ENCODE assay signal across 11 cellular contexts in the genomic region with DNA sequence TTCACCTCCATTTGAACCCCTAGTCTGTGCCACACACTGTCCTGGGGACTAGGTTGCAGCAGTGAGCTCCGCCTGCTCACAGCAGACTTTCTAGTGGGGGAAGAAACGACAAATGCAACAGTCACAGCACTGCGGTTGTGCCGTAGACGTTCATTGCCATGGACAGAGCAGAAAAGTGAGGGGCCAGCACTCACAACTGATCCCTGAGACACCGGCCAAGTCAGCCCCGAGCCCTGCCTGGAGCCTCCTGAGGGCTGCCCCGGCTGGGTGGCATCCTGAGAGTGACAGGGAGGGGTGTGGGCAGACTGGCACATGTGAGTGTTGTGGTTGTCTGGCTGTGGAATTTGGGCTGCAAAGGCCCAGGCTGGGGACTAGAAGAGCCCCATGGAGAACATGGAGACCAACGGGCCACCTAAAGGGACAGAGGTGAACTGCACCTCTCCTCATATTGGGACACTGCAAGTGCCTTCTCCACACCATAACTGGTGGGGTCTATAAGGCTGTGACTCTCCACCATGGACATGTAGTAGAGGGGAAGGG. TPM values are rescaled to one million over a fixed set of nuclear protein-coding genes. Genes with fewer than 3 reads are reported as not detected.
DNase-seq lines count a peak whose midpoint lies in the region; ATAC-seq and TF ChIP-seq lines count a peak whose summit lies in the region.
"Had no signal": no experiment of that assay in that cellular context is flagged by ENCODE, and none has a peak within 500 bp of the region (broad histone marks: within the 10 kb centered on the region; RNA-seq: fewer than 3 reads in every experiment).

No MANE protein-coding gene starts in this region.

- intact Hi-C loops in activated CD4-positive, alpha-beta T cell treated with anti-CD3 and anti-CD28 coated beads, Interleukin-2, amount 10 ng/mL, durations not matched to agents 24 days and 14 days (cut with micrococcal nuclease), result no loop called here
- intact Hi-C loops in mammary epithelial cell (cut with micrococcal nuclease), result no loop called here

- peaks cover 5% of the 10 kb centered on the region for H3K9me3 ChIP-seq in mammary epithelial cell (replicated peaks; ENCODE audit: insufficient read depth, low read length)
- H3K9me3 ChIP-seq: lower lobe of right lung, testis had no signal

- dilution Hi-C loops in mammary epithelial cell (cut with HindIII; ENCODE audit: low sequenced_read_pairs), result no loop called here

- H3K79me2 ChIP-seq in mammary epithelial cell (ENCODE audit: insufficient read depth, low read length), result no peaks in the 10 kb centered on the region

- no peaks in the 10 kb centered on the region for H3K36me3 ChIP-seq in mammary epithelial cell (ENCODE audit: insufficient read depth, low read length)
- H3K36me3 ChIP-seq: lower lobe of right lung had no signal

- H3K4me1 ChIP-seq in mammary epithelial cell (ENCODE audit: insufficient read depth, low read length), result peaks cover 3% of the 10 kb centered on the region
- H3K4me1 ChIP-seq: lower lobe of right lung, testis had no signal

- H3K27ac ChIP-seq in mammary epithelial cell (ENCODE audit: insufficient read depth, low read depth, low read length), result no peak overlapping the region
- H3K27ac ChIP-seq: lower lobe of right lung, testis had no signal

- WGBS in mammary epithelial cell (ENCODE audit: low coverage, missing lambda C conversion rate), result 90% methylated on average over 8 of the region's 9 CpGs

- TF ChIP-seq CTCF in mammary epithelial cell (conservative IDR thresholded peaks at IDR 0.05 in 1 of 2, IDR thresholded peaks at IDR 0.05 in 1 of 2; ENCODE audit: extremely low read depth in 1 of 2, insufficient read depth in 1 of 2, low read depth in 1 of 2, low read length in 2 of 2) (peak; percentile 20 to 46), osteocyte (IDR thresholded peaks at IDR 0.05) (peak; percentile 25)

- BruUV-seq in mammary epithelial cell (replicated peaks; lab: Mats Ljungman, UMichigan), result no TSS peak

- H3K9me3 Mint-ChIP-seq in activated CD4-positive, alpha-beta T cell treated with anti-CD3 and anti-CD28 coated beads, Interleukin-2, amount 10 ng/mL, durations not matched to agents 24 days and 14 days, result no peaks in the 10 kb centered on the region
- peaks cover 12% of the 10 kb centered on the region for H3K9me3 Mint-ChIP-seq in osteocyte (ENCODE audit: unreplicated experiment)

- no peak overlapping the region for H3K9ac ChIP-seq in mammary epithelial cell (ENCODE audit: insufficient read depth, low read length)

- ATAC-seq in GM18870 (IDR thresholded peaks at IDR 0.05; ENCODE audit: unreplicated experiment) (no peak), GM19395 (IDR thresholded peaks at IDR 0.05; ENCODE audit: unreplicated experiment) (no peak)
- ATAC-seq: lower lobe of right lung had no signal

- in situ Hi-C loops in mammary epithelial cell (cut with MboI; ENCODE audit: low sequenced_read_pairs in 2 of 2), result no loop called here

- peaks cover 2% of the 10 kb centered on the region for H3K4me1 Mint-ChIP-seq in activated CD4-positive, alpha-beta T cell treated with anti-CD3 and anti-CD28 coated beads, Interleukin-2, amount 10 ng/mL, durations not matched to agents 24 days and 14 days
- no peaks in the 10 kb centered on the region for H3K4me1 Mint-ChIP-seq in osteocyte (ENCODE audit: unreplicated experiment)
- H3K4me1 Mint-ChIP-seq: CD4-positive, alpha-beta memory T cell had no signal

- H3K4me3 ChIP-seq in mammary epithelial cell (replicated peaks in 1 of 3; ENCODE audit: insufficient read depth in 1 of 3, low read depth in 2 of 3, low read length in 3 of 3), result no peak overlapping the region
- H3K4me3 ChIP-seq: lower lobe of right lung, testis had no signal

- H3K27me3 Mint-ChIP-seq in activated CD4-positive, alpha-beta T cell treated with anti-CD3 and anti-CD28 coated beads, Interleukin-2, amount 10 ng/mL, durations not matched to agents 24 days and 14 days, result peaks cover 11% of the 10 kb centered on the region
- H3K27me3 Mint-ChIP-seq in osteocyte (ENCODE audit: unreplicated experiment), result peaks cover 5% of the 10 kb centered on the region
- H3K27me3 Mint-ChIP-seq: CD4-positive, alpha-beta memory T cell had no signal

- H3K27ac Mint-ChIP-seq in activated CD4-positive, alpha-beta T cell treated with anti-CD3 and anti-CD28 coated beads, Interleukin-2, amount 10 ng/mL, durations not matched to agents 24 days and 14 days, result no peak overlapping the region
- H3K27ac Mint-ChIP-seq in osteocyte (ENCODE audit: unreplicated experiment), result no peak overlapping the region
- H3K27ac Mint-ChIP-seq: CD4-positive, alpha-beta memory T cell had no signal

- peak; percentile 64 for DNase-seq in activated CD4-positive, alpha-beta T cell treated with anti-CD3 and anti-CD28 coated beads, Interleukin-2, amount 10 ng/mL, durations not matched to agents 24 days and 14 days
- DNase-seq in activated CD4-positive, alpha-beta T cell treated with anti-CD3 and anti-CD28 coated beads, Interleukin-2, amount 50 U/mL, for 1 hour, result no peak
- DNase-seq in HT-29 (ENCODE audit: low spot score) (peak; percentile 44), mammary epithelial cell (no peak), osteocyte (ENCODE audit: extremely low spot score, unreplicated experiment) (no peak), DMS79 treated with DMSO at 0.1 percent for 48 hours (lab: John Stamatoyannopoulos, UW) (no peak)
- DNase-seq: CD4-positive, alpha-beta memory T cell; lower lobe of right lung; testis had no signal

- no peak overlapping the region for H2AFZ ChIP-seq in mammary epithelial cell (ENCODE audit: low read depth, low read length)

- no peaks in the 10 kb centered on the region for H3K36me3 Mint-ChIP-seq in activated CD4-positive, alpha-beta T cell treated with anti-CD3 and anti-CD28 coated beads, Interleukin-2, amount 10 ng/mL, durations not matched to agents 24 days and 14 days (ENCODE audit: low read depth)
- no peaks in the 10 kb centered on the region for H3K36me3 Mint-ChIP-seq in osteocyte (ENCODE audit: unreplicated experiment)
- H3K36me3 Mint-ChIP-seq: CD4-positive, alpha-beta memory T cell had no signal

- H3K4me2 ChIP-seq in mammary epithelial cell (ENCODE audit: insufficient read depth, low read depth, low read length), result no peak overlapping the region

- CTCF ChIA-PET in mammary epithelial cell (lab: Charles Lee; ENCODE audit: low non-redundant PET), result no interaction called here

- no peaks in the 10 kb centered on the region for H4K20me1 ChIP-seq in mammary epithelial cell (ENCODE audit: insufficient read depth, low read length)

- no peak overlapping the region for H3K4me3 Mint-ChIP-seq in activated CD4-positive, alpha-beta T cell treated with anti-CD3 and anti-CD28 coated beads, Interleukin-2, amount 10 ng/mL, durations not matched to agents 24 days and 14 days
- H3K4me3 Mint-ChIP-seq in osteocyte (ENCODE audit: unreplicated experiment), result no peak overlapping the region
- H3K4me3 Mint-ChIP-seq: CD4-positive, alpha-beta memory T cell had no signal

- H3K27me3 ChIP-seq in mammary epithelial cell (ENCODE audit: insufficient read depth, low read length), result no peaks in the 10 kb centered on the region
- H3K27me3 ChIP-seq: testis had no signal

RNA-seq across cellular contexts. Expression of gene DUSP9, which starts 4.6 kb away (rescaled TPM):
- 0.19 and 0.24 TPM in 2 replicates for total RNA-seq in activated CD4-positive, alpha-beta T cell treated with anti-CD3 and anti-CD28 coated beads, Interleukin-2, amount 10 ng/mL, durations not matched to agents 24 days and 14 days
- not detected in 2 replicates for total RNA-seq in HT-29 (2014; rRNA removed; shearing (Covaris generic))
- total RNA-seq in mammary epithelial cell (under 1 TPM; 0.50 to 0.64 TPM), osteocyte (0.91 and 1.3 TPM in 2 replicates)
- polyA plus RNA-seq in mammary epithelial cell, result 0.59 TPM
- polyA minus RNA-seq in mammary epithelial cell, result 1.1 TPM
- total RNA-seq: CD4-positive, alpha-beta memory T cell; lower lobe of right lung had no signal
- polyA plus RNA-seq: CD4-positive, alpha-beta memory T cell had no signal

RNA-seq across cellular contexts. Expression of gene PNCK, which starts 22.0 kb away (rescaled TPM):
- 0.36 and 0.84 TPM in 2 replicates for total RNA-seq in activated CD4-positive, alpha-beta T cell treated with anti-CD3 and anti-CD28 coated beads, Interleukin-2, amount 10 ng/mL, durations not matched to agents 24 days and 14 days
- 0.99 and 1.1 TPM in 2 replicates for total RNA-seq in HT-29 (2014; rRNA removed; shearing (Covaris generic))
- total RNA-seq in mammary epithelial cell, result 1 to 10 TPM; 1.2 to 1.7 TPM
- 0.39 TPM for polyA plus RNA-seq in mammary epithelial cell
- not detected for polyA minus RNA-seq in mammary epithelial cell
- total RNA-seq in osteocyte, result 3.6 and 5.1 TPM in 2 replicates
- total RNA-seq: CD4-positive, alpha-beta memory T cell; lower lobe of right lung had no signal
- polyA plus RNA-seq: CD4-positive, alpha-beta memory T cell had no signal

RNA-seq across cellular contexts. Expression of gene SLC6A8, which starts 36.1 kb away (rescaled TPM):
- total RNA-seq in activated CD4-positive, alpha-beta T cell treated with anti-CD3 and anti-CD28 coated beads, Interleukin-2, amount 10 ng/mL, durations not matched to agents 24 days and 14 days, result 3.5 TPM in 2 replicates
- total RNA-seq in HT-29 (2014; rRNA removed; shearing (Covaris generic)), result 98.8 and 127 TPM in 2 replicates
- total RNA-seq in mammary epithelial cell (10 to 100 TPM; 20.5 to 99.2 TPM), osteocyte (74.1 and 77.0 TPM in 2 replicates)
- polyA plus RNA-seq in mammary epithelial cell, result 82.3 TPM
- 178 TPM for polyA minus RNA-seq in mammary epithelial cell

RNA-seq across cellular contexts. Expression of gene CCNQ, which starts 52.7 kb away (rescaled TPM):
- 27.3 and 28.7 TPM in 2 replicates for total RNA-seq in activated CD4-positive, alpha-beta T cell treated with anti-CD3 and anti-CD28 coated beads, Interleukin-2, amount 10 ng/mL, durations not matched to agents 24 days and 14 days
- total RNA-seq in HT-29 (2014; rRNA removed; shearing (Covaris generic)), result 107 and 122 TPM in 2 replicates
- total RNA-seq in mammary epithelial cell (10 to 100 TPM; 25.9 to 27.3 TPM), osteocyte (16.0 and 18.8 TPM in 2 replicates)
- polyA plus RNA-seq in mammary epithelial cell, result 43.3 TPM
- polyA minus RNA-seq in mammary epithelial cell, result 51.8 TPM

Comparison
In these comparisons a context has a peak if more than half of its experiments do, and no peak if none do; other contexts are left out.
1. DNase-seq: peak in activated CD4-positive, alpha-beta T cell treated with anti-CD3 and anti-CD28 coated beads, Interleukin-2, amount 10 ng/mL, durations not matched to agents 24 days and 14 days (single experiment) and HT-29 (single experiment); none in activated CD4-positive, alpha-beta T cell treated with anti-CD3 and anti-CD28 coated beads, Interleukin-2, amount 50 U/mL, for 1 hour (single experiment), mammary epithelial cell (single experiment), osteocyte (single experiment) and DMS79 treated with DMSO at 0.1 percent for 48 hours (single experiment).